10 cellular contexts compared by ENCODE assay signal in genomic region chr5:158874814-158875213, GRCh38.
DNase-seq lines count a peak whose midpoint lies in the region; ATAC-seq and TF ChIP-seq lines count a peak whose summit lies in the region.
"Had no signal": no experiment of that assay in that cellular context is flagged by ENCODE, and none has a peak within 500 bp of the region (broad histone marks: within the 10 kb centered on the region; RNA-seq: fewer than 3 reads in every experiment).

No MANE protein-coding gene starts in this region.

- H3K9me3 Mint-ChIP-seq in activated B cell treated with CpG ODN at 0.5 μM for 24 hours (no peaks in the 10 kb centered on the region), Calu3 (ENCODE audit: low read depth, unreplicated experiment) (no peaks in the 10 kb centered on the region)
- H3K9me3 Mint-ChIP-seq: neural progenitor cell had no signal

- peak overlapping the region; percentile 78 for H3K9ac ChIP-seq in mesenchymal stem cell (ENCODE audit: low read length)
- H3K9ac ChIP-seq: neural progenitor cell had no signal

- intact Hi-C loops in activated B cell treated with CpG ODN at 0.5 μM for 24 hours (cut with micrococcal nuclease), result loop anchor here (2.0 to 10.0 kb wide), 4 partner anchors 26 to 700 kb away; no protein-coding TSS in a partner anchor
- intact Hi-C loops in Calu3 (cut with micrococcal nuclease; ENCODE audit: unreplicated experiment), result loop anchor here (5.0 kb wide), 1 partner anchor 178 kb away; no protein-coding TSS in a partner anchor

- H3K27ac ChIP-seq in mesenchymal stem cell (ENCODE audit: low read length, poor library complexity, severe bottlenecking), result no peak overlapping the region
- H3K27ac ChIP-seq: neural progenitor cell had no signal

- H3K36me3 Mint-ChIP-seq in activated B cell treated with CpG ODN at 0.5 μM for 24 hours (ENCODE audit: low read depth) (peaks cover 10% of the 10 kb centered on the region), Calu3 (ENCODE audit: insufficient read depth, unreplicated experiment) (no peaks in the 10 kb centered on the region)
- H3K36me3 Mint-ChIP-seq: neural progenitor cell had no signal

- peaks cover 0 to 2% of the 10 kb centered on the region in 2 experiments for H3K36me3 ChIP-seq in mesenchymal stem cell (ENCODE audit: control insufficient read depth in 1 of 2, insufficient read depth in 2 of 2, low read depth in 1 of 2, low read length in 2 of 2)
- H3K36me3 ChIP-seq: neural progenitor cell had no signal

- BruUV-seq in Calu3 (replicated peaks; lab: Mats Ljungman, UMichigan), result no TSS peak

- DNase-seq in AG10803 (ENCODE audit: low read depth) (peak; percentile 25), EL (peak; percentile 1), activated B cell treated with CpG ODN at 0.5 μM for 24 hours (no peak), mesenchymal stem cell (peak; percentile 1), Calu3 (no peak)
- DNase-seq in stimulated activated CD4-positive, alpha-beta T cell treated with anti-CD3 and anti-CD28 coated beads, Interleukin-4, amount 100 ng/mL, for 4 hours, result no peak
- DNase-seq: GDM1 had no signal

- CTCF ChIA-PET in activated B cell treated with CpG ODN at 0.5 μM for 24 hours (lab: Charles Lee), result interaction anchor here (0.9 to 2.3 kb wide), 11 partner anchors 10 to 800 kb away, joined by 3 to 12 read pairs (median 4); no protein-coding TSS in a partner anchor
- CTCF ChIA-PET in Calu3 (lab: Charles Lee), result interaction anchor here (0.5 to 1.5 kb wide), 3 partner anchors 29 to 232 kb away, joined by 3 to 4 read pairs (median 4); no protein-coding TSS in a partner anchor

- peak overlapping the region; percentile 72 for H3K4me3 Mint-ChIP-seq in activated B cell treated with CpG ODN at 0.5 μM for 24 hours
- H3K4me3 Mint-ChIP-seq in Calu3 (ENCODE audit: low read depth, unreplicated experiment), result no peak overlapping the region
- H3K4me3 Mint-ChIP-seq: neural progenitor cell had no signal

- no peak overlapping the region for H4K8ac ChIP-seq in mesenchymal stem cell (ENCODE audit: low read length)

- H3K9me3 ChIP-seq in mesenchymal stem cell (ENCODE audit: control insufficient read depth, low read length), result no peaks in the 10 kb centered on the region

- H3K27me3 Mint-ChIP-seq in activated B cell treated with CpG ODN at 0.5 μM for 24 hours (no peaks in the 10 kb centered on the region), Calu3 (ENCODE audit: unreplicated experiment) (peaks cover 50% of the 10 kb centered on the region)

- H2AK5ac ChIP-seq in mesenchymal stem cell (ENCODE audit: low read length, severe bottlenecking), result no peak overlapping the region

- H3K4me1 ChIP-seq in mesenchymal stem cell (ENCODE audit: control insufficient read depth, insufficient read depth, low read depth, low read length), result no peaks in the 10 kb centered on the region
- H3K4me1 ChIP-seq: neural progenitor cell had no signal

- no peak overlapping the region for H3K14ac ChIP-seq in mesenchymal stem cell (ENCODE audit: low read length in 2 of 2)

- ATAC-seq in activated B cell treated with CpG ODN at 0.5 μM for 24 hours (ENCODE audit: low read depth), result no peak
- ATAC-seq in GM19324 (IDR thresholded peaks at IDR 0.05; ENCODE audit: low FRiP score, unreplicated experiment), result no peak
- ATAC-seq in HG02571 (IDR thresholded peaks at IDR 0.05; ENCODE audit: unreplicated experiment), result no peak

- no peak overlapping the region for H2BK120ac ChIP-seq in mesenchymal stem cell (ENCODE audit: low read depth, low read length)

- POLR2A ChIA-PET in activated B cell treated with CpG ODN at 0.5 μM for 24 hours (lab: Charles Lee), result interaction anchor here (0.5 to 4.5 kb wide), 21 partner anchors 9 to 232 kb away, joined by 3 to 63 read pairs (median 4); partner anchors contain the start of gene EBF1

- H2BK12ac ChIP-seq in mesenchymal stem cell (ENCODE audit: low read length in 2 of 2), result no peak overlapping the region

- TF ChIP-seq CTCF in AG10803 (conservative IDR thresholded peaks at IDR 0.05; ENCODE audit: low read length) (no peak), activated B cell treated with CpG ODN at 0.5 μM for 24 hours (IDR thresholded peaks at IDR 0.05) (no peak), Calu3 (IDR thresholded peaks at IDR 0.05; ENCODE audit: unreplicated experiment) (no peak)

- H3K27ac Mint-ChIP-seq in activated B cell treated with CpG ODN at 0.5 μM for 24 hours (peak overlapping the region; percentile 93), Calu3 (ENCODE audit: unreplicated experiment) (no peak overlapping the region)
- H3K27ac Mint-ChIP-seq: neural progenitor cell had no signal

- no peak overlapping the region for H3K4me2 ChIP-seq in mesenchymal stem cell (ENCODE audit: low read length, poor library complexity, severe bottlenecking)
- H3K4me2 ChIP-seq: neural progenitor cell had no signal

- H3K18ac ChIP-seq in mesenchymal stem cell (ENCODE audit: low read depth in 1 of 2, low read length in 2 of 2), result no peak overlapping the region

- H3K4me1 Mint-ChIP-seq in activated B cell treated with CpG ODN at 0.5 μM for 24 hours (peaks cover 92% of the 10 kb centered on the region), Calu3 (ENCODE audit: low read depth, unreplicated experiment) (no peaks in the 10 kb centered on the region)

- no peak overlapping the region for H2BK5ac ChIP-seq in mesenchymal stem cell (ENCODE audit: low read depth, low read length, poor library complexity, severe bottlenecking)

- H3K27me3 ChIP-seq in mesenchymal stem cell (ENCODE audit: control insufficient read depth in 1 of 2, insufficient read depth in 1 of 2, low read length in 2 of 2), result no peaks in the 10 kb centered on the region
- H3K27me3 ChIP-seq: neural progenitor cell had no signal

- no peak overlapping the region for H3K4ac ChIP-seq in mesenchymal stem cell (ENCODE audit: low read depth in 1 of 2, low read length in 2 of 2)

- H2AFZ ChIP-seq in mesenchymal stem cell (ENCODE audit: low read depth, low read length), result no peak overlapping the region
- H2AFZ ChIP-seq: neural progenitor cell had no signal

- no peak overlapping the region for H2BK15ac ChIP-seq in mesenchymal stem cell (ENCODE audit: low read depth, poor library complexity, severe bottlenecking)

- H3K4me3 ChIP-seq in AG10803 (ENCODE audit: low read length) (peak overlapping the region; percentile 42), mesenchymal stem cell (ENCODE audit: insufficient read depth in 1 of 2, low read depth in 1 of 2, low read length in 2 of 2) (peak overlapping the region in 1 of 2 experiments; percentile 60)
- H3K4me3 ChIP-seq: neural progenitor cell had no signal

- no peak overlapping the region for H4K91ac ChIP-seq in mesenchymal stem cell (ENCODE audit: low read length)

- H3K79me1 ChIP-seq in mesenchymal stem cell (replicated peaks; ENCODE audit: low read length, poor library complexity, severe bottlenecking), result no peaks in the 10 kb centered on the region

- H3K23ac ChIP-seq in mesenchymal stem cell (ENCODE audit: low read length in 2 of 2), result no peak overlapping the region

Comparison
In these comparisons a context has a peak if more than half of its experiments do, and no peak if none do; other contexts are left out.
1. DNase-seq: peak in AG10803 (single experiment), EL (single experiment) and mesenchymal stem cell (single experiment); none in activated B cell treated with CpG ODN at 0.5 μM for 24 hours (single experiment), Calu3 (single experiment) and stimulated activated CD4-positive, alpha-beta T cell treated with anti-CD3 and anti-CD28 coated beads, Interleukin-4, amount 100 ng/mL, for 4 hours (0 of 2).